Comparison of ENCODE assay signal across 10 cellular contexts in genomic region chrX:106619797-106620196, GRCh38. TPM values are rescaled to one million over a fixed set of nuclear protein-coding genes. Genes with fewer than 3 reads are reported as not detected.
DNase-seq lines count a peak whose midpoint lies in the region; ATAC-seq and TF ChIP-seq lines count a peak whose summit lies in the region.
"Had no signal": no experiment of that assay in that cellular context is flagged by ENCODE, and none has a peak within 500 bp of the region (broad histone marks: within the 10 kb centered on the region; RNA-seq: fewer than 3 reads in every experiment).

No MANE protein-coding gene starts in this region.

- no peak overlapping the region for H4K8ac ChIP-seq in neuronal stem cell (ENCODE audit: low read depth, low read length)

- peaks cover 3% of the 10 kb centered on the region for H3K36me3 Mint-ChIP-seq in activated CD8-positive, alpha-beta memory T cell treated with anti-CD3 and anti-CD28 coated beads, Interleukin-2, amount 10 ng/mL, durations not matched to agents 7 days and 5 days

- no peak for TF ChIP-seq POLR2A in adrenal gland (IDR thresholded peaks at IDR 0.05)

- no peak overlapping the region for H2AK5ac ChIP-seq in neuronal stem cell (ENCODE audit: low read depth, low read length)

- no peak overlapping the region for H3K4ac ChIP-seq in neuronal stem cell (ENCODE audit: low read length)

- peak in 5 of 6 experiments; percentile 9 to 54 (median 38) for TF ChIP-seq CTCF in adrenal gland (IDR thresholded peaks at IDR 0.05)

- H3K9me3 ChIP-seq in adrenal gland (replicated peaks in 1 of 3), result no peaks in the 10 kb centered on the region
- H3K9me3 ChIP-seq in neuronal stem cell (replicated peaks in 1 of 2; ENCODE audit: control insufficient read depth in 2 of 2, insufficient read depth in 1 of 2, low read depth in 1 of 2, low read length in 2 of 2), result no peaks in the 10 kb centered on the region
- H3K9me3 ChIP-seq: spleen had no signal

- no peak overlapping the region for H3K4me3 Mint-ChIP-seq in activated CD8-positive, alpha-beta memory T cell treated with anti-CD3 and anti-CD28 coated beads, Interleukin-2, amount 10 ng/mL, durations not matched to agents 7 days and 5 days
- H3K4me3 Mint-ChIP-seq: activated T-cell treated with anti-CD3 and anti-CD28 coated beads, Interleukin-2, amount 50 U/mL, for 4 hours had no signal

- H3K27me3 ChIP-seq in adrenal gland, result peaks cover 6% of the 10 kb centered on the region
- H3K27me3 ChIP-seq in neuronal stem cell (ENCODE audit: control insufficient read depth in 3 of 3, insufficient read depth in 3 of 3, low read depth in 1 of 3, low read length in 3 of 3), result no peaks in the 10 kb centered on the region

- ATAC-seq in HG02884 (IDR thresholded peaks at IDR 0.05; ENCODE audit: unreplicated experiment), result peak; percentile 62
- no peak for ATAC-seq in activated CD8-positive, alpha-beta memory T cell treated with anti-CD3 and anti-CD28 coated beads, Interleukin-2, amount 10 ng/mL, durations not matched to agents 7 days and 5 days
- ATAC-seq: activated T-cell treated with anti-CD3 and anti-CD28 coated beads, Interleukin-2, amount 50 U/mL, for 4 hours had no signal

- H3K27ac Mint-ChIP-seq in activated CD8-positive, alpha-beta memory T cell treated with anti-CD3 and anti-CD28 coated beads, Interleukin-2, amount 10 ng/mL, durations not matched to agents 7 days and 5 days, result no peak overlapping the region

- peaks cover 2% of the 10 kb centered on the region for H3K4me1 Mint-ChIP-seq in activated CD8-positive, alpha-beta memory T cell treated with anti-CD3 and anti-CD28 coated beads, Interleukin-2, amount 10 ng/mL, durations not matched to agents 7 days and 5 days

- H3K4me3 ChIP-seq in adrenal gland, result no peak overlapping the region
- H3K4me3 ChIP-seq in neuronal stem cell (ENCODE audit: low read length in 2 of 2), result no peak overlapping the region
- H3K4me3 ChIP-seq: spleen had no signal

- DNase-seq in DMS53 (lab: John Stamatoyannopoulos, UW) (peak; percentile 54), adrenal gland (no peak), lung microvascular endothelial cell (ENCODE audit: low read depth in 2 of 2) (peak; percentile 2 to 10), neuronal stem cell (ENCODE audit: low spot score) (no peak)
- DNase-seq in central memory CD4-positive, alpha-beta T cell, result no peak
- DNase-seq in activated CD8-positive, alpha-beta memory T cell treated with anti-CD3 and anti-CD28 coated beads, Interleukin-2, amount 10 ng/mL, durations not matched to agents 7 days and 5 days, result no peak
- no peak for DNase-seq in activated CD4-positive, CD25-positive, alpha-beta regulatory T cell treated with anti-CD3 and anti-CD28 coated beads, Interleukin-2, amount 50 U/mL, for 72 hours
- DNase-seq: activated T-cell treated with anti-CD3 and anti-CD28 coated beads, Interleukin-2, amount 50 U/mL, for 4 hours; spleen had no signal

- no peaks in the 10 kb centered on the region for H3K9me3 Mint-ChIP-seq in activated CD8-positive, alpha-beta memory T cell treated with anti-CD3 and anti-CD28 coated beads, Interleukin-2, amount 10 ng/mL, durations not matched to agents 7 days and 5 days (ENCODE audit: low read depth)
- H3K9me3 Mint-ChIP-seq: activated T-cell treated with anti-CD3 and anti-CD28 coated beads, Interleukin-2, amount 50 U/mL, for 4 hours had no signal

- no peak overlapping the region for H3K9ac ChIP-seq in neuronal stem cell (ENCODE audit: low read depth, low read length, poor library complexity)

- no peak overlapping the region for H2AFZ ChIP-seq in neuronal stem cell (ENCODE audit: low read length)

- no peak overlapping the region for H3K14ac ChIP-seq in neuronal stem cell (ENCODE audit: low read length)

- no peak overlapping the region for H3K23ac ChIP-seq in neuronal stem cell (ENCODE audit: low read depth, low read length, poor library complexity)

- no peak overlapping the region for H2BK120ac ChIP-seq in neuronal stem cell (ENCODE audit: low read depth, low read length)

- H2BK15ac ChIP-seq in neuronal stem cell (ENCODE audit: low read length), result no peak overlapping the region

- CTCF ChIA-PET in activated CD8-positive, alpha-beta memory T cell treated with anti-CD3 and anti-CD28 coated beads, Interleukin-2, amount 10 ng/mL, durations not matched to agents 7 days and 5 days (lab: Charles Lee), result interaction anchor here (0.8 to 1.1 kb wide), 2 partner anchors 138 to 141 kb away, joined by 3 to 5 read pairs; no protein-coding TSS in a partner anchor

- H3K27ac ChIP-seq in adrenal gland, result no peak overlapping the region
- no peak overlapping the region for H3K27ac ChIP-seq in neuronal stem cell (replicated peaks; ENCODE audit: low read length)
- H3K27ac ChIP-seq: spleen had no signal

- H3K4me1 ChIP-seq in adrenal gland (replicated peaks in 1 of 2), result no peaks in the 10 kb centered on the region
- H3K4me1 ChIP-seq in neuronal stem cell (ENCODE audit: control insufficient read depth in 2 of 2, insufficient read depth in 1 of 2, low read depth in 1 of 2, low read length in 2 of 2), result no peaks in the 10 kb centered on the region
- H3K4me1 ChIP-seq: spleen had no signal

- H2BK12ac ChIP-seq in neuronal stem cell (ENCODE audit: low read length), result no peak overlapping the region

- no peak overlapping the region for H4K91ac ChIP-seq in neuronal stem cell (ENCODE audit: low read depth, low read length, poor library complexity)

- no peak overlapping the region for H3K4me2 ChIP-seq in neuronal stem cell (ENCODE audit: insufficient read depth, low read length, poor library complexity, severe bottlenecking)

- H3K18ac ChIP-seq in neuronal stem cell (ENCODE audit: low read length), result no peak overlapping the region

- H3K27me3 Mint-ChIP-seq in activated CD8-positive, alpha-beta memory T cell treated with anti-CD3 and anti-CD28 coated beads, Interleukin-2, amount 10 ng/mL, durations not matched to agents 7 days and 5 days, result no peaks in the 10 kb centered on the region

- H3K36me3 ChIP-seq in adrenal gland (replicated peaks in 1 of 2) (no peaks in the 10 kb centered on the region), neuronal stem cell (replicated peaks in 1 of 2; ENCODE audit: control insufficient read depth in 2 of 2, insufficient read depth in 2 of 2, low read length in 2 of 2) (no peaks in the 10 kb centered on the region)
- H3K36me3 ChIP-seq: spleen had no signal

- intact Hi-C loops in adrenal gland (cut with DNase I), result no loop called here

- no peaks in the 10 kb centered on the region for H3K79me1 ChIP-seq in neuronal stem cell (ENCODE audit: low read depth, low read length)

- 30 to 36% (median 32%) methylated on average over 3 of the region's 3 CpGs for WGBS in adrenal gland, 4 donors
- no CpG with 5 or more reads among the region's 3 CpGs for WGBS in neuronal stem cell (ENCODE audit: extremely low coverage in 2 of 2, insufficient read length in 2 of 2, insufficient replicate concordance in 1 of 2), 2 donors

- H2BK5ac ChIP-seq in neuronal stem cell (ENCODE audit: low read length), result no peak overlapping the region

RNA-seq across cellular contexts. Expression of gene RADX, which starts 8.0 kb away (rescaled TPM):
- 1 to 10 TPM in 7 of 8 donors, under 1 TPM in 1; 0.60 to 6.8 (median 3.3) TPM for total RNA-seq in adrenal gland
- polyA plus RNA-seq in adrenal gland, result 10 to 100 TPM in 1 of 3 donors, 1 to 10 TPM in 2; 7.5 to 39.9 (median 9.9) TPM
- under 0.01 TPM in 2 replicates for total RNA-seq in lung microvascular endothelial cell
- 10 to 100 TPM in 1 of 2 experiments, 1 to 10 TPM in 1; 5.2 to 10.2 TPM for total RNA-seq in activated CD8-positive, alpha-beta memory T cell treated with anti-CD3 and anti-CD28 coated beads, Interleukin-2, amount 10 ng/mL, durations not matched to agents 7 days and 5 days
- polyA plus RNA-seq in neuronal stem cell (2013, experiment 1 of 2), result 17.9 TPM
- 17.7 TPM for polyA plus RNA-seq in neuronal stem cell (2013, experiment 2 of 2)

Comparison
In these comparisons a context has a peak if more than half of its experiments do, and no peak if none do; other contexts are left out.
1. DNase-seq: peak in DMS53 (single experiment) and lung microvascular endothelial cell (2 of 2); none in adrenal gland (0 of 7), central memory CD4-positive, alpha-beta T cell (single experiment), activated CD8-positive, alpha-beta memory T cell treated with anti-CD3 and anti-CD28 coated beads, Interleukin-2, amount 10 ng/mL, durations not matched to agents 7 days and 5 days (single experiment), activated CD4-positive, CD25-positive, alpha-beta regulatory T cell treated with anti-CD3 and anti-CD28 coated beads, Interleukin-2, amount 50 U/mL, for 72 hours (single experiment) and neuronal stem cell (single experiment).